Comparison of ENCODE assay signal across 9 cellular contexts in the genomic region with DNA sequence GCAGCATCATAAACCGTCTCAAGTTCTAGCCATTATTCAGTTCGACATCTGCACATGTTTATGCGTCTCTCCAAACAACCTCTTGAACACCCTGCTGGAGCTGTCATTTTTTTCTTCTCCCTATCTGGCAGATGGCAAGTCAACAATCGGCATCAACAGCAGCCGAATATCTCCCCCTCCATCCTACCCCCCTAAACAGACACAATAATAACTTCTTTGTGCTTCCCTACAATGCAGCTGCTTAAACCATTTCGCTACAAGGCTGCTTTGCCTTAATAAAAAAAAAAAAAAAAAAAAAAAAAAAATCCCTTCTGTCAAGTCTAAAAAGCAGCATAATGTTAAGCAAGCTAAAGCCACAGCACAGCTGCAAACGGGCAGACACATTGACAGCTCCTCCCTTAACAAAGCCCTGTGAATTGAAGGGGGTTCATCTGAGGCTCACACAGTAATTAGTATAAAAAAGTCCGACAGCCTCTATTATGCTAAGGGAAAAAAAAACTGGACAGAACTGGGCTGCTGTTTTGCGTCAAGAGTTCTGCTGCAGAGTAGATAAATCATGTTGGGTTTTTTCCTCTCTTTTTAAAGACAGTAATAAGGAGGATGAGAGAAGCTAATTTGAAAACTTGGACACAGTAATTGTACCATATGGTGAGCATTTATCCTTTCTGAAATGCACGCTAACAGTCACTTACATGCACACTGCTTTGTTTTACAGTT.
A peak's percentile ranks its signal among the peaks of the same experiment; 100 is the strongest.
DNase-seq lines count a peak whose midpoint lies in the region; ATAC-seq and TF ChIP-seq lines count a peak whose summit lies in the region.
"Had no signal": no experiment of that assay in that cellular context is flagged by ENCODE, and none has a peak within 500 bp of the region (broad histone marks: within the 10 kb centered on the region; RNA-seq: fewer than 3 reads in every experiment).

No MANE protein-coding gene starts in this region.

- TF ChIP-seq CTCF in CD14-positive monocyte (IDR thresholded peaks at IDR 0.05) = no peak

- intact Hi-C loops in CD14-positive monocyte (cut with micrococcal nuclease) = loop anchor here in 1 of 2 donors (5.0 kb wide), 1 partner anchor 34 kb away; no protein-coding TSS in a partner anchor

- ATAC-seq in HG02610 (IDR thresholded peaks at IDR 0.05; ENCODE audit: unreplicated experiment) (no peak), GM19035 (IDR thresholded peaks at IDR 0.05; ENCODE audit: unreplicated experiment) (no peak), HG03196 (IDR thresholded peaks at IDR 0.05; ENCODE audit: unreplicated experiment) (no peak)

- no peak for DNase-seq in CD14-positive monocyte (ENCODE audit: low spot score)
- peak; percentile 82 to 89 for DNase-seq in NCI-H2081 (lab: John Stamatoyannopoulos, UW)
- DNase-seq in astrocyte of the hippocampus (ENCODE audit: low read depth, low spot score) = peak; percentile 42
- DNase-seq in middle frontal gyrus (ENCODE audit: extremely low spot score, low spot score) = peak; percentile 61
- DNase-seq in GM19240 (ENCODE audit: insufficient read length, low spot score) = no peak

- peaks cover 3% of the 10 kb centered on the region in 2 donors for H3K36me3 Mint-ChIP-seq in CD14-positive monocyte

- peak overlapping the region; percentile 70 to 86 for H3K4me3 Mint-ChIP-seq in CD14-positive monocyte

- peaks cover 0 to 2% (median 0%) of the 10 kb centered on the region in 3 donors for H3K27me3 Mint-ChIP-seq in CD14-positive monocyte (ENCODE audit: low read depth in 3 of 3)
- H3K27me3 Mint-ChIP-seq: stimulated activated naive CD8-positive, alpha-beta T cell treated with anti-CD3 and anti-CD28 coated beads, Interleukin-15, Interleukin-2, amounts not matched to agents 100 ng/mL and 50 ng/mL, for 24 hours had no signal

- H3K4me1 Mint-ChIP-seq in CD14-positive monocyte = peaks cover 49% of the 10 kb centered on the region

- peak overlapping the region in 6 of 7 donors; percentile 67 to 93 (median 85) for H3K27ac Mint-ChIP-seq in CD14-positive monocyte
- H3K27ac Mint-ChIP-seq: stimulated activated naive CD8-positive, alpha-beta T cell treated with anti-CD3 and anti-CD28 coated beads, Interleukin-15, Interleukin-2, amounts not matched to agents 100 ng/mL and 50 ng/mL, for 24 hours had no signal

- peaks cover 0 to 6% (median 1%) of the 10 kb centered on the region in 7 donors for H3K9me3 Mint-ChIP-seq in CD14-positive monocyte
- H3K9me3 Mint-ChIP-seq: stimulated activated naive CD8-positive, alpha-beta T cell treated with anti-CD3 and anti-CD28 coated beads, Interleukin-15, Interleukin-2, amounts not matched to agents 100 ng/mL and 50 ng/mL, for 24 hours had no signal

Comparison
In these comparisons a context has a peak if more than half of its experiments do, and no peak if none do; other contexts are left out.
1. DNase-seq: peak in NCI-H2081 (2 of 2), astrocyte of the hippocampus (single experiment) and middle frontal gyrus (single experiment); none in CD14-positive monocyte (single experiment) and GM19240 (single experiment).